ENCODE assay signal across 19 cellular contexts in the genomic region with DNA sequence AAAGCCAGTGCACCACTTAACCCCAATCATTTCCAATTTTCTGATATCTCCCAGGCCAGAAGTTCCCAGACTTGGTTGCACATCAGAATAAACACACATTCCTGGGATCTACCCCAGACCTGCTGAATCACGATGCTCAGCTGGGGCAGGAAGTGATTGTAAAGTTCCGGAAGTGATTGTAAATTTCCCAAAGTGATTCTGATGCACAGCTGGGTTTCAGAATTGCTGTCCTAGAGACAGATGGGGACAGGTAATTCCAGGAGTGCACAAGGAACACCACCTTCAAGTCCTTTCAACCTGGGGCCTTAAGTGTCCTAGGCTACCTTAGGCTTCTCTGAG.
DNase-seq lines count a peak whose midpoint lies in the region; ATAC-seq, FAIRE-seq and TF ChIP-seq lines count a peak whose summit lies in the region.
"Had no signal": no experiment of that assay in that cellular context is flagged by ENCODE, and none has a peak within 500 bp of the region (broad histone marks: within the 10 kb centered on the region; RNA-seq: fewer than 3 reads in every experiment).

No MANE protein-coding gene starts in this region.

- no peak overlapping the region for H4K8ac ChIP-seq in H9 (replicated peaks; ENCODE audit: insufficient read length, low read depth, low read length)

- POLR2A ChIA-PET in HepG2 (lab: Yijun Ruan, JAX): no interaction called here
- POLR2A ChIA-PET in SK-N-SH (lab: Yijun Ruan, JAX): interaction anchor here (1.0 kb wide), 1 partner anchor 254 kb away, joined by 4 read pairs; no protein-coding TSS in a partner anchor

- no peak overlapping the region for H2AFZ ChIP-seq in HepG2 (ENCODE audit: low read length)
- peak overlapping the region; percentile 7; the same call in 1 of the 2 replicates for H2AFZ ChIP-seq in SK-N-SH (ENCODE audit: low read depth)
- peak overlapping the region; percentile 65 for H2AFZ ChIP-seq in keratinocyte (ENCODE audit: control insufficient read depth, low read length)
- no peak overlapping the region for H2AFZ ChIP-seq in H9 (ENCODE audit: low read length)

- dilution Hi-C loops in keratinocyte (cut with MboI; ENCODE audit: extremely low pct_ligation_motif_present, low sequenced_read_pairs): no loop called here

- no peak overlapping the region for H2BK15ac ChIP-seq in H9 (ENCODE audit: low read depth, low read length)

- no peak for TF ChIP-seq POLR2A in HepG2 (IDR thresholded peaks at IDR 0.05; ENCODE audit: insufficient read depth in 1 of 2, low read depth in 2 of 2, low read length in 2 of 2)
- no peak for TF ChIP-seq POLR2A in right lobe of liver (IDR thresholded peaks at IDR 0.05)

- no peak overlapping the region for H4K5ac ChIP-seq in H9 (ENCODE audit: insufficient read length, low read depth, low read length)

- H3K4me3 ChIP-seq in HepG2 (replicated peaks in 1 of 3; ENCODE audit: insufficient read depth in 1 of 3, low read depth in 2 of 3, low read length in 3 of 3): no peak overlapping the region
- no peak overlapping the region for H3K4me3 ChIP-seq in right lobe of liver
- no peak overlapping the region for H3K4me3 ChIP-seq in SK-N-SH (ENCODE audit: low read depth in 2 of 2, low read length in 1 of 2)
- no peak overlapping the region for H3K4me3 ChIP-seq in keratinocyte (ENCODE audit: control insufficient read depth in 2 of 3, extremely low read depth in 1 of 3, insufficient read depth in 2 of 3, low read depth in 1 of 3, low read length in 3 of 3)
- H3K4me3 ChIP-seq: A549, adrenal gland, right atrium auricular region, upper lobe of right lung had no signal

- no peak for ATAC-seq in HepG2
- ATAC-seq in right lobe of liver: no peak
- no peak for ATAC-seq in GM18511 (IDR thresholded peaks at IDR 0.05; ENCODE audit: unreplicated experiment)
- no peak for ATAC-seq in HG03342 (IDR thresholded peaks at IDR 0.05; ENCODE audit: unreplicated experiment)
- ATAC-seq in T-helper 17 cell: no peak
- ATAC-seq: stimulated activated effector memory CD8-positive, alpha-beta T cell treated with anti-CD3 and anti-CD28 coated beads, Interleukin-12 subunit alpha, Interleukin-12 subunit beta, amount 100 ng/mL, for 72 hours; upper lobe of right lung had no signal

- H3K18ac ChIP-seq in H9 (ENCODE audit: insufficient read length, low read depth, low read length): no peak overlapping the region

- H3K27ac ChIP-seq in HepG2 (ENCODE audit: extremely low read length, insufficient read depth, low read length): no peak overlapping the region
- no peak overlapping the region for H3K27ac ChIP-seq in right lobe of liver
- H3K27ac ChIP-seq in SK-N-SH (ENCODE audit: low read depth in 2 of 2, low read length in 1 of 2): peak overlapping the region; percentile 71 to 86
- no peak overlapping the region for H3K27ac ChIP-seq in keratinocyte (ENCODE audit: control insufficient read depth, insufficient read depth, low read length)
- no peak overlapping the region for H3K27ac ChIP-seq in H9 (ENCODE audit: insufficient read length, low read depth, low read length)
- H3K27ac ChIP-seq: upper lobe of right lung had no signal

- H3K4me1 ChIP-seq in HepG2 (ENCODE audit: insufficient read depth, low read length) (no peaks in the 10 kb centered on the region), right lobe of liver (peaks cover 0 to 43% (median 8%) of the 10 kb centered on the region in 4 donors), SK-N-SH (ENCODE audit: control insufficient read depth in 1 of 2, insufficient read depth in 2 of 2, low read depth in 1 of 2, low read length in 1 of 2) (peaks cover 21 to 23% of the 10 kb centered on the region in 2 experiments), keratinocyte (ENCODE audit: control insufficient read depth, extremely low read depth, insufficient read depth, low read length) (peaks cover 15% of the 10 kb centered on the region), H9 (ENCODE audit: insufficient read depth, low read length) (peaks cover 17% of the 10 kb centered on the region; the same call in 1 of the 2 replicates)

- CTCF ChIA-PET in HepG2 (lab: Yijun Ruan, JAX; ENCODE audit: low intra/inter-chr PET ratio, low total read pairs): no interaction called here
- CTCF ChIA-PET in SK-N-SH (lab: Yijun Ruan, JAX): interaction anchor here (0.7 to 4.3 kb wide), 11 partner anchors 8 to 270 kb away, joined by 3 to 22 read pairs (median 4); no protein-coding TSS in a partner anchor

- H3K27ac Mint-ChIP-seq in H9 (no peak overlapping the region), T-helper 17 cell (no peak overlapping the region)
- H3K27ac Mint-ChIP-seq: activated CD4-positive, alpha-beta T cell treated with anti-CD3 and anti-CD28 coated beads, Interleukin-2, amount 10 ng/mL, durations not matched to agents 7 days and 5 days; natural killer cell treated with Interleukin-12 subunit alpha and Interleukin-12 subunit beta and Interleukin-15 and Interleukin-18, amount 100 ng/mL, for 72 hours; stimulated activated effector memory CD8-positive, alpha-beta T cell treated with anti-CD3 and anti-CD28 coated beads, Interleukin-12 subunit alpha, Interleukin-12 subunit beta, amount 100 ng/mL, for 72 hours had no signal

- no peaks in the 10 kb centered on the region for H4K20me1 ChIP-seq in HepG2 (ENCODE audit: insufficient read depth, low read length)
- no peaks in the 10 kb centered on the region for H4K20me1 ChIP-seq in SK-N-SH (ENCODE audit: insufficient read depth)
- H4K20me1 ChIP-seq in keratinocyte (ENCODE audit: control insufficient read depth, extremely low read depth, insufficient read depth, low read length): no peaks in the 10 kb centered on the region
- H4K20me1 ChIP-seq in H9 (ENCODE audit: control insufficient read depth, insufficient read depth, insufficient read length): no peaks in the 10 kb centered on the region

- H2BK12ac ChIP-seq in H9 (ENCODE audit: insufficient read length, low read depth, low read length): no peak overlapping the region

- no peak overlapping the region for H3K14ac ChIP-seq in H9 (ENCODE audit: insufficient read depth, low read length)

- BruUV-seq in HepG2 (replicated peaks; lab: Mats Ljungman, UMichigan): no TSS peak

- TF ChIP-seq RAD21 in HepG2 (CRISPR knock-in tag; IDR thresholded peaks at IDR 0.05) (no peak), SK-N-SH (IDR thresholded peaks at IDR 0.05; ENCODE audit: low read length) (no peak)

- no peaks in the 10 kb centered on the region for H3K36me3 Mint-ChIP-seq in H9 (ENCODE audit: insufficient read depth in 1 of 3, low read depth in 3 of 3)
- H3K36me3 Mint-ChIP-seq in T-helper 17 cell (ENCODE audit: low read depth): peaks cover 2% of the 10 kb centered on the region
- H3K36me3 Mint-ChIP-seq: natural killer cell treated with Interleukin-12 subunit alpha and Interleukin-12 subunit beta and Interleukin-15 and Interleukin-18, amount 100 ng/mL, for 72 hours; stimulated activated effector memory CD8-positive, alpha-beta T cell treated with anti-CD3 and anti-CD28 coated beads, Interleukin-12 subunit alpha, Interleukin-12 subunit beta, amount 100 ng/mL, for 72 hours had no signal

- no peak overlapping the region for H3K56ac ChIP-seq in H9 (ENCODE audit: insufficient read length, low read depth, low read length)

- intact Hi-C loops in HepG2 (cut with micrococcal nuclease; ENCODE audit: unreplicated experiment) (no loop called here), right lobe of liver (cut with DNase I) (no loop called here)

- no peaks in the 10 kb centered on the region for H3K79me2 ChIP-seq in HepG2 (ENCODE audit: insufficient read depth, low read length)
- H3K79me2 ChIP-seq in SK-N-SH (ENCODE audit: insufficient read depth): no peaks in the 10 kb centered on the region
- no peaks in the 10 kb centered on the region for H3K79me2 ChIP-seq in keratinocyte (ENCODE audit: control insufficient read depth, insufficient read depth, low read length)
- no peaks in the 10 kb centered on the region for H3K79me2 ChIP-seq in H9 (ENCODE audit: insufficient read depth, low read length)

- H3K4me1 Mint-ChIP-seq in H9 (peaks cover 41 to 55% of the 10 kb centered on the region in 2 experiments), T-helper 17 cell (peaks cover 2% of the 10 kb centered on the region)
- H3K4me1 Mint-ChIP-seq: activated CD4-positive, alpha-beta T cell treated with anti-CD3 and anti-CD28 coated beads, Interleukin-2, amount 10 ng/mL, durations not matched to agents 7 days and 5 days; stimulated activated effector memory CD8-positive, alpha-beta T cell treated with anti-CD3 and anti-CD28 coated beads, Interleukin-12 subunit alpha, Interleukin-12 subunit beta, amount 100 ng/mL, for 72 hours had no signal

- H3K4me3 Mint-ChIP-seq in H9 (no peak overlapping the region), T-helper 17 cell (no peak overlapping the region)
- H3K4me3 Mint-ChIP-seq: activated CD4-positive, alpha-beta T cell treated with anti-CD3 and anti-CD28 coated beads, Interleukin-2, amount 10 ng/mL, durations not matched to agents 7 days and 5 days; natural killer cell treated with Interleukin-12 subunit alpha and Interleukin-12 subunit beta and Interleukin-15 and Interleukin-18, amount 100 ng/mL, for 72 hours; stimulated activated effector memory CD8-positive, alpha-beta T cell treated with anti-CD3 and anti-CD28 coated beads, Interleukin-12 subunit alpha, Interleukin-12 subunit beta, amount 100 ng/mL, for 72 hours had no signal

- FAIRE-seq in HepG2 (lab: Jason Lieb, UNC): no peak
- no peak for FAIRE-seq in keratinocyte (lab: Jason Lieb, UNC)
- FAIRE-seq: A549, colon had no signal

- in situ Hi-C loops in HepG2 (cut with HindIII; ENCODE audit: extremely low pct_ligation_motif_present, low pct_unique_long_range_greater_than_20kb): no loop called here

- H2BK120ac ChIP-seq in H9 (ENCODE audit: low read depth, low read length, poor library complexity, severe bottlenecking): no peak overlapping the region

- no peaks in the 10 kb centered on the region for H3K23me2 ChIP-seq in H9 (ENCODE audit: insufficient read length, low read depth, low read length, poor library complexity, severe bottlenecking)

- no peak overlapping the region for H2BK5ac ChIP-seq in H9 (ENCODE audit: insufficient read length, low read length)

- no peaks in the 10 kb centered on the region for H3K9me1 ChIP-seq in keratinocyte (ENCODE audit: control insufficient read depth, extremely low read depth, insufficient read depth, low read length)

- H3K9me2 ChIP-seq in SK-N-SH: no peaks in the 10 kb centered on the region

- H3F3A ChIP-seq in SK-N-SH (replicated peaks; ENCODE audit: insufficient read depth): peaks cover 11% of the 10 kb centered on the region

- DNase-seq in HepG2 (ENCODE audit: low spot score): no peak
- no peak for DNase-seq in right lobe of liver
- DNase-seq in SK-N-SH: no peak
- no peak for DNase-seq in keratinocyte (ENCODE audit: low read depth, low spot score)
- no peak for DNase-seq in H9
- DNase-seq in T-helper 17 cell: no peak
- DNase-seq: activated CD4-positive, alpha-beta T cell treated with anti-CD3 and anti-CD28 coated beads, Interleukin-2, amount 10 ng/mL, durations not matched to agents 7 days and 5 days; adrenal gland; Calu3; H7; Karpas-422; upper lobe of right lung had no signal

- H3K27me3 Mint-ChIP-seq in H9 (ENCODE audit: low read depth) (peaks cover 2% of the 10 kb centered on the region; the same call in 1 of the 2 replicates), T-helper 17 cell (peaks cover 6% of the 10 kb centered on the region)

- no peaks in the 10 kb centered on the region for H3K9me3 Mint-ChIP-seq in H9
- H3K9me3 Mint-ChIP-seq: activated CD4-positive, alpha-beta T cell treated with anti-CD3 and anti-CD28 coated beads, Interleukin-2, amount 10 ng/mL, durations not matched to agents 7 days and 5 days; natural killer cell treated with Interleukin-12 subunit alpha and Interleukin-12 subunit beta and Interleukin-15 and Interleukin-18, amount 100 ng/mL, for 72 hours; stimulated activated effector memory CD8-positive, alpha-beta T cell treated with anti-CD3 and anti-CD28 coated beads, Interleukin-12 subunit alpha, Interleukin-12 subunit beta, amount 100 ng/mL, for 72 hours had no signal

- no peaks in the 10 kb centered on the region for H3K36me3 ChIP-seq in HepG2 (replicated peaks in 1 of 2; ENCODE audit: control insufficient read depth in 1 of 2, insufficient read depth in 2 of 2, low read length in 2 of 2)
- H3K36me3 ChIP-seq in right lobe of liver: no peaks in the 10 kb centered on the region
- no peaks in the 10 kb centered on the region for H3K36me3 ChIP-seq in SK-N-SH (replicated peaks in 1 of 2; ENCODE audit: control insufficient read depth in 1 of 2, insufficient read depth in 2 of 2, low read length in 1 of 2)
- no peaks in the 10 kb centered on the region for H3K36me3 ChIP-seq in keratinocyte (ENCODE audit: control insufficient read depth in 2 of 2, extremely low read depth in 1 of 2, insufficient read depth in 2 of 2, low read length in 2 of 2)
- H3K36me3 ChIP-seq: adrenal gland, right atrium auricular region, upper lobe of right lung had no signal

- H3T11ph ChIP-seq in H9 (ENCODE audit: low read length): no peak overlapping the region

- H3K9me3 ChIP-seq in HepG2 (ENCODE audit: low read length): no peaks in the 10 kb centered on the region
- H3K9me3 ChIP-seq in right lobe of liver: no peaks in the 10 kb centered on the region
- no peaks in the 10 kb centered on the region for H3K9me3 ChIP-seq in SK-N-SH
- H3K9me3 ChIP-seq in keratinocyte (ENCODE audit: control insufficient read depth, low read depth, low read length): no peaks in the 10 kb centered on the region
- no peaks in the 10 kb centered on the region for H3K9me3 ChIP-seq in H9 (ENCODE audit: control insufficient read depth, low read depth, low read length)
- no peaks in the 10 kb centered on the region for H3K9me3 ChIP-seq in T-helper 17 cell (ENCODE audit: control insufficient read depth, low read length, poor library complexity, severe bottlenecking)
- H3K9me3 ChIP-seq: A549, adrenal gland, right atrium auricular region, upper lobe of right lung had no signal

- TF ChIP-seq EP300 in HepG2 (IDR thresholded peaks at IDR 0.05; ENCODE audit: low read depth in 2 of 2, low read length in 2 of 2) (no peak), HepG2 (CRISPR knock-in tag; IDR thresholded peaks at IDR 0.05; ENCODE audit: borderline replicate concordance) (no peak), SK-N-SH (IDR thresholded peaks at IDR 0.05; ENCODE audit: borderline replicate concordance in 1 of 2, low read depth in 1 of 2, low read length in 1 of 2) (no peak)

- WGBS in HepG2 (ENCODE audit: low lambda C conversion rate): 33% methylated on average over 2 of the region's 2 CpGs
- 29% methylated on average over 1 of the region's 2 CpGs for WGBS in right lobe of liver (ENCODE audit: insufficient coverage, low coverage, low lambda C conversion rate, missing lambda C conversion rate)
- 19% methylated on average over 2 of the region's 2 CpGs for whole genome bisulfite sequencing in SK-N-SH (ENCODE audit: low lambda C conversion rate)
- no CpG with 5 or more reads among the region's 2 CpGs for WGBS in H9 (ENCODE audit: extremely low coverage, insufficient read length, low lambda C conversion rate)

- H2BK20ac ChIP-seq in H9 (ENCODE audit: low read depth, low read length, poor library complexity, severe bottlenecking): no peak overlapping the region

- H3K9ac ChIP-seq in HepG2 (ENCODE audit: insufficient read depth, low read depth, low read length) (no peak overlapping the region), SK-N-SH (no peak overlapping the region), keratinocyte (ENCODE audit: control insufficient read depth, extremely low read depth, insufficient read depth, low read length) (no peak overlapping the region), H9 (ENCODE audit: extremely low read depth, insufficient read length, low read length) (no peak overlapping the region)

- no peaks in the 10 kb centered on the region for H3K27me3 ChIP-seq in HepG2 (ENCODE audit: control insufficient read depth in 1 of 2, insufficient read depth in 2 of 2, low read length in 2 of 2)
- H3K27me3 ChIP-seq in right lobe of liver: no peaks in the 10 kb centered on the region
- H3K27me3 ChIP-seq in SK-N-SH (ENCODE audit: insufficient read depth): no peaks in the 10 kb centered on the region
- H3K27me3 ChIP-seq in keratinocyte (ENCODE audit: control insufficient read depth, extremely low read depth, insufficient read depth, low read length): no peaks in the 10 kb centered on the region
- no peaks in the 10 kb centered on the region for H3K27me3 ChIP-seq in H9 (ENCODE audit: insufficient read depth, low read length)
- H3K27me3 ChIP-seq: adrenal gland, right atrium auricular region, upper lobe of right lung had no signal

- H3K4ac ChIP-seq in H9 (ENCODE audit: low read depth, low read length): no peak overlapping the region

- no peak overlapping the region for H4K91ac ChIP-seq in H9 (ENCODE audit: insufficient read length, low read depth, low read length)

- H3K23ac ChIP-seq in H9 (ENCODE audit: insufficient read length, low read depth, low read length): no peak overlapping the region

- TF ChIP-seq CTCF in HepG2 (CRISPR knock-in tag; IDR thresholded peaks at IDR 0.05) (no peak), right lobe of liver (IDR thresholded peaks at IDR 0.05) (no peak), SK-N-SH (IDR thresholded peaks at IDR 0.05) (no peak), keratinocyte (optimal IDR thresholded peaks at IDR 0.05 in 1 of 3, IDR thresholded peaks at IDR 0.05 in 1 of 3, conservative IDR thresholded peaks at IDR 0.05 in 1 of 3; ENCODE audit: extremely low read depth in 1 of 3, insufficient read depth in 2 of 3, low read length in 3 of 3) (no peak), H9 (conservative IDR thresholded peaks at IDR 0.05) (no peak)

- H2AK5ac ChIP-seq in H9 (ENCODE audit: insufficient read length, low read length): no peak overlapping the region

- H3K4me2 ChIP-seq in HepG2 (ENCODE audit: low read depth, low read length) (no peak overlapping the region), SK-N-SH (peak overlapping the region; percentile 39), keratinocyte (ENCODE audit: control insufficient read depth, extremely low read depth, insufficient read depth, low read depth, low read length) (peak overlapping the region; percentile 2), H9 (ENCODE audit: insufficient read depth, insufficient read length, low read length) (no peak overlapping the region)
- H3K4me2 ChIP-seq: A549 had no signal

- no peaks in the 10 kb centered on the region for H3K79me1 ChIP-seq in H9 (ENCODE audit: insufficient read depth, low read depth, low read length, poor library complexity, severe bottlenecking)

Comparison
In these comparisons a context has a peak if more than half of its experiments do, and no peak if none do; other contexts are left out.
1. H2AFZ ChIP-seq: peak in SK-N-SH (single experiment) and keratinocyte (single experiment); none in HepG2 (single experiment) and H9 (single experiment).
2. H3K27ac ChIP-seq: peak in SK-N-SH (2 of 2); none in HepG2 (single experiment), right lobe of liver (0 of 3), keratinocyte (single experiment) and H9 (single experiment).
3. H3K4me2 ChIP-seq: peak in SK-N-SH (single experiment) and keratinocyte (single experiment); none in HepG2 (single experiment) and H9 (single experiment).